In genomic region chr9:83430681-83431080, GRCh38 we compare ENCODE assay signal across 15 cellular contexts.
"Had no signal": no experiment of that assay in that cellular context is flagged by ENCODE, and none has a peak within 500 bp of the region (broad histone marks: within the 10 kb centered on the region; RNA-seq: fewer than 3 reads in every experiment).

No MANE protein-coding gene starts in this region.

- DNase-seq: activated CD4-positive, CD25-positive, alpha-beta regulatory T cell; activated effector memory CD4-positive, alpha-beta T cell treated with Interleukin-2 at 50 U/mL for 16 hours; activated T-cell treated with anti-CD3 and anti-CD28 coated beads, Interleukin-2, amount 50 U/mL, for 24 hours; dorsolateral prefrontal cortex; left lung; pancreas had no signal

- H3K27me3 ChIP-seq: breast epithelium, dorsolateral prefrontal cortex, heart left ventricle, left lung, pancreas, tibial artery had no signal

- FAIRE-seq: endometrium, islet of Langerhans, pancreas had no signal

- H3K36me3 ChIP-seq: breast epithelium, heart left ventricle, left lung, pancreas, tibial artery had no signal

- H3K27ac ChIP-seq: dorsolateral prefrontal cortex, left lung, SK-N-MC, skin epidermis had no signal

- ATAC-seq: activated naive CD4-positive, alpha-beta T cell treated with anti-CD3 and anti-CD28 coated beads, Interleukin-2, amount 50 U/mL, for 72 hours; esophagus mucosa; heart left ventricle; left lung had no signal

- H3K4me3 ChIP-seq: breast epithelium, dorsolateral prefrontal cortex, heart left ventricle, left lung, pancreas, SK-N-MC, skin epidermis, tibial artery had no signal

- H3K9me3 ChIP-seq: breast epithelium, heart left ventricle, left lung, pancreas, tibial artery had no signal
